ENCODE assay signal across 10 cellular contexts in the genomic region with DNA sequence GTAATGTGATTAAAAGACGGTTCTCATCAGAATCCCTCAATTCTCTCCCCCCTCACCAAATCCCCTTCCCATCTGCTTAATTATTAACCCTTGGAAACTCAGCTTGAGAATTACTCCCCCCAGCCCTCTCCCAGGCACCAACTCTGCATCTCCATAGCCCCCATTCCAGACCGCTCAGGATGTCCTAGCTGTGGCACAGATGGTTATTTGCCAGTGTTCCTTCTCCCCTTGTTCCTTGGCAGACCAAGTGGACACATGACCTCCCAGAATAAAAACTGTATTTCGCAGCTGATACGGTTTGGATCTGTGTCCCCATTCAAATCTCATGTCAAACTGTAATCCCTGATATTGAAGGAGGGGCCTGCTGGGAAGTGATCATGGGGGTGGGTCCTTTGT. TPM values are rescaled to one million over a fixed set of nuclear protein-coding genes. Genes with fewer than 3 reads are reported as not detected.
DNase-seq lines count a peak whose midpoint lies in the region; ATAC-seq and TF ChIP-seq lines count a peak whose summit lies in the region.
"Had no signal": no experiment of that assay in that cellular context is flagged by ENCODE, and none has a peak within 500 bp of the region (broad histone marks: within the 10 kb centered on the region; RNA-seq: fewer than 3 reads in every experiment).

No MANE protein-coding gene starts in this region.

- H3K9me3 ChIP-seq in Loucy (ENCODE audit: insufficient read depth, low read depth, low read length) (peaks cover 4% of the 10 kb centered on the region; the same call in 1 of the 2 replicates), right cardiac atrium (ENCODE audit: control insufficient read depth, low read length) (no peaks in the 10 kb centered on the region)

- no peak overlapping the region for H3K27ac ChIP-seq in right cardiac atrium (ENCODE audit: low read length)
- H3K27ac ChIP-seq: neural progenitor cell had no signal

- H3K4me1 Mint-ChIP-seq in activated naive CD8-positive, alpha-beta T cell treated with anti-CD3 and anti-CD28 coated beads, Interleukin-2, amount 50 U/mL, for 24 hours: peaks cover 65% of the 10 kb centered on the region
- peaks cover 29 to 57% of the 10 kb centered on the region in 2 donors for H3K4me1 Mint-ChIP-seq in stimulated activated naive B cell treated with anti-CD40 and anti-IgM and Interleukin-4, amounts not matched to agents 10 μg/mL and 1 μg/mL and 100 μg/mL, for 72 hours
- H3K4me1 Mint-ChIP-seq: neural progenitor cell had no signal

- H2AFZ ChIP-seq in Loucy (ENCODE audit: low read length): no peak overlapping the region
- H2AFZ ChIP-seq: PC-9 had no signal

- no peak for TF ChIP-seq CTCF in Loucy (conservative IDR thresholded peaks at IDR 0.05; ENCODE audit: low read length)

- peaks cover 26% of the 10 kb centered on the region for H3F3A ChIP-seq in Loucy (ENCODE audit: low read depth)

- peak overlapping the region; percentile 83 for H3K27ac Mint-ChIP-seq in activated naive CD8-positive, alpha-beta T cell treated with anti-CD3 and anti-CD28 coated beads, Interleukin-2, amount 50 U/mL, for 24 hours
- H3K27ac Mint-ChIP-seq in stimulated activated naive B cell treated with anti-CD40 and anti-IgM and Interleukin-4, amounts not matched to agents 10 μg/mL and 1 μg/mL and 100 μg/mL, for 72 hours: peak overlapping the region; percentile 70
- H3K27ac Mint-ChIP-seq: neural progenitor cell had no signal

- intact Hi-C loops in right cardiac atrium (cut with DNase I): loop anchor here in 1 of 4 donors (10.0 kb wide), 1 partner anchor 81 kb away; a partner anchor contains a TSS

- 72% methylated on average over 4 of the region's 4 CpGs for WGBS in right cardiac atrium

- peak overlapping the region; percentile 87 for H3K9ac ChIP-seq in Loucy (ENCODE audit: low read depth, low read length, poor library complexity, severe bottlenecking)
- H3K9ac ChIP-seq: neural progenitor cell had no signal

- H3K27me3 ChIP-seq in Loucy (ENCODE audit: insufficient read depth, low read length, poor library complexity, severe bottlenecking) (no peaks in the 10 kb centered on the region), right cardiac atrium (ENCODE audit: control insufficient read depth, insufficient read depth) (no peaks in the 10 kb centered on the region)
- H3K27me3 ChIP-seq: neural progenitor cell had no signal

- H3K4me3 ChIP-seq in Loucy (ENCODE audit: low read length, poor library complexity, severe bottlenecking) (peak overlapping the region; percentile 63), right cardiac atrium (ENCODE audit: low read length) (no peak overlapping the region)
- H3K4me3 ChIP-seq: neural progenitor cell, PC-9 had no signal

- no peaks in the 10 kb centered on the region for H3K9me2 ChIP-seq in Loucy (replicated peaks; ENCODE audit: low read depth, low read length)

- H3K79me2 ChIP-seq in Loucy (ENCODE audit: insufficient read depth, low read length): no peaks in the 10 kb centered on the region; the same call in 1 of the 2 replicates

- peaks cover 41% of the 10 kb centered on the region for H3K36me3 Mint-ChIP-seq in activated naive CD8-positive, alpha-beta T cell treated with anti-CD3 and anti-CD28 coated beads, Interleukin-2, amount 50 U/mL, for 24 hours (ENCODE audit: low read depth)
- H3K36me3 Mint-ChIP-seq in stimulated activated naive B cell treated with anti-CD40 and anti-IgM and Interleukin-4, amounts not matched to agents 10 μg/mL and 1 μg/mL and 100 μg/mL, for 72 hours: peaks cover 35 to 46% of the 10 kb centered on the region in 2 donors
- H3K36me3 Mint-ChIP-seq: neural progenitor cell had no signal

- H3K9me3 Mint-ChIP-seq in activated naive CD8-positive, alpha-beta T cell treated with anti-CD3 and anti-CD28 coated beads, Interleukin-2, amount 50 U/mL, for 24 hours: no peaks in the 10 kb centered on the region
- peaks cover 0 to 2% of the 10 kb centered on the region in 2 donors for H3K9me3 Mint-ChIP-seq in stimulated activated naive B cell treated with anti-CD40 and anti-IgM and Interleukin-4, amounts not matched to agents 10 μg/mL and 1 μg/mL and 100 μg/mL, for 72 hours

- peaks cover 44% of the 10 kb centered on the region for H3K4me1 ChIP-seq in Loucy (ENCODE audit: insufficient read depth, low read length, poor library complexity, severe bottlenecking)
- no peaks in the 10 kb centered on the region for H3K4me1 ChIP-seq in right cardiac atrium (ENCODE audit: control insufficient read depth, insufficient read depth, low read length)
- H3K4me1 ChIP-seq: neural progenitor cell had no signal

- peak overlapping the region; percentile 18 for H3K4me3 Mint-ChIP-seq in activated naive CD8-positive, alpha-beta T cell treated with anti-CD3 and anti-CD28 coated beads, Interleukin-2, amount 50 U/mL, for 24 hours
- no peak overlapping the region for H3K4me3 Mint-ChIP-seq in stimulated activated naive B cell treated with anti-CD40 and anti-IgM and Interleukin-4, amounts not matched to agents 10 μg/mL and 1 μg/mL and 100 μg/mL, for 72 hours
- H3K4me3 Mint-ChIP-seq: neural progenitor cell had no signal

- H3K27me3 Mint-ChIP-seq in activated naive CD8-positive, alpha-beta T cell treated with anti-CD3 and anti-CD28 coated beads, Interleukin-2, amount 50 U/mL, for 24 hours: no peaks in the 10 kb centered on the region
- H3K27me3 Mint-ChIP-seq in stimulated activated naive B cell treated with anti-CD40 and anti-IgM and Interleukin-4, amounts not matched to agents 10 μg/mL and 1 μg/mL and 100 μg/mL, for 72 hours: no peaks in the 10 kb centered on the region

- peak overlapping the region; percentile 82 for H3K4me2 ChIP-seq in Loucy (ENCODE audit: low read depth, low read length, poor library complexity, severe bottlenecking)
- H3K4me2 ChIP-seq: neural progenitor cell had no signal

- no peak for ATAC-seq in activated naive CD8-positive, alpha-beta T cell treated with anti-CD3 and anti-CD28 coated beads, Interleukin-2, amount 50 U/mL, for 24 hours
- ATAC-seq in right cardiac atrium: peak; percentile 5 to 11
- no peak for ATAC-seq in stimulated activated naive B cell treated with anti-CD40 and anti-IgM and Interleukin-4, amounts not matched to agents 10 μg/mL and 1 μg/mL and 100 μg/mL, for 72 hours (replicated peaks)
- no peak for ATAC-seq in GM18907 (IDR thresholded peaks at IDR 0.05; ENCODE audit: unreplicated experiment)
- no peak for ATAC-seq in GM18498 (IDR thresholded peaks at IDR 0.05; ENCODE audit: unreplicated experiment)

- H4K20me1 ChIP-seq in Loucy (ENCODE audit: insufficient read depth, low read length, poor library complexity, severe bottlenecking): no peaks in the 10 kb centered on the region

- DNase-seq in activated naive CD8-positive, alpha-beta T cell treated with anti-CD3 and anti-CD28 coated beads, Interleukin-2, amount 50 U/mL, for 24 hours: no peak
- DNase-seq in right cardiac atrium: no peak
- no peak for DNase-seq in stimulated activated naive B cell treated with anti-CD40 and anti-IgM and Interleukin-4, amounts not matched to agents 10 μg/mL and 1 μg/mL and 100 μg/mL, for 72 hours
- DNase-seq in activated effector memory CD4-positive, alpha-beta T cell treated with Interleukin-2 at 50 U/mL for 16 hours: no peak
- DNase-seq: NCI-H1417 had no signal

- H3K36me3 ChIP-seq in Loucy (ENCODE audit: insufficient read depth, low read length): peaks cover 33% of the 10 kb centered on the region
- H3K36me3 ChIP-seq: neural progenitor cell had no signal

RNA-seq across cellular contexts. Expression of a gene that starts 14.6 kb away (rescaled TPM):
- 1 to 10 TPM; 1.8 to 3.0 (median 2.2) TPM for total RNA-seq in right cardiac atrium
- polyA plus RNA-seq in right cardiac atrium: 1.7 TPM

RNA-seq across cellular contexts. Expression of a gene that starts 45.8 kb away (rescaled TPM):
- total RNA-seq in right cardiac atrium: 10 to 100 TPM; 18.3 to 25.1 (median 24.3) TPM
- 21.8 TPM for polyA plus RNA-seq in right cardiac atrium

Comparison
In these comparisons a context has a peak if more than half of its experiments do, and no peak if none do; other contexts are left out.
1. ATAC-seq: peak in right cardiac atrium (2 of 2); none in activated naive CD8-positive, alpha-beta T cell treated with anti-CD3 and anti-CD28 coated beads, Interleukin-2, amount 50 U/mL, for 24 hours (single experiment), stimulated activated naive B cell treated with anti-CD40 and anti-IgM and Interleukin-4, amounts not matched to agents 10 μg/mL and 1 μg/mL and 100 μg/mL, for 72 hours (0 of 2), GM18907 (single experiment) and GM18498 (single experiment).